ENCODE assay signal across 15 cellular contexts in genomic region chr11:112339566-112339965, GRCh38.
DNase-seq lines count a peak whose midpoint lies in the region; ATAC-seq and TF ChIP-seq lines count a peak whose summit lies in the region.
"Had no signal": no experiment of that assay in that cellular context is flagged by ENCODE, and none has a peak within 500 bp of the region (broad histone marks: within the 10 kb centered on the region; RNA-seq: fewer than 3 reads in every experiment).

No MANE protein-coding gene starts in this region.

- no peak overlapping the region for H3K27ac Mint-ChIP-seq in endodermal cell
- no peak overlapping the region for H3K27ac Mint-ChIP-seq in activated naive CD4-positive, alpha-beta T cell treated with anti-CD3 and anti-CD28 coated beads, Interleukin-2, amount 50 U/mL, for 72 hours
- H3K27ac Mint-ChIP-seq: CD14-positive monocyte; CD4-positive, alpha-beta memory T cell had no signal

- no peak overlapping the region for H3K14ac ChIP-seq in trophoblast cell (ENCODE audit: low read length)

- no peak overlapping the region for H3K4ac ChIP-seq in trophoblast cell (ENCODE audit: low read depth, low read length)

- H3K18ac ChIP-seq in trophoblast cell (ENCODE audit: low read length): no peak overlapping the region

- no peak overlapping the region for H3K23ac ChIP-seq in trophoblast cell (ENCODE audit: low read length)

- H2BK12ac ChIP-seq in trophoblast cell (ENCODE audit: low read length): no peak overlapping the region

- no peak overlapping the region for H4K8ac ChIP-seq in trophoblast cell (ENCODE audit: low read depth, low read length)

- peaks cover 3% of the 10 kb centered on the region for H3K9me3 Mint-ChIP-seq in endodermal cell
- H3K9me3 Mint-ChIP-seq in activated naive CD4-positive, alpha-beta T cell treated with anti-CD3 and anti-CD28 coated beads, Interleukin-2, amount 50 U/mL, for 72 hours: peaks cover 4 to 7% of the 10 kb centered on the region in 2 donors

- H2AFZ ChIP-seq in trophoblast cell (ENCODE audit: insufficient read depth, low read length, poor library complexity): no peak overlapping the region

- H3K9ac ChIP-seq in endodermal cell (ENCODE audit: extremely low read depth, low read length, poor library complexity, severe bottlenecking) (no peak overlapping the region), trophoblast cell (ENCODE audit: low read length) (no peak overlapping the region)
- H3K9ac ChIP-seq: BLaER1 had no signal

- H3K36me3 Mint-ChIP-seq in endodermal cell (ENCODE audit: low read depth): no peaks in the 10 kb centered on the region
- H3K36me3 Mint-ChIP-seq in activated naive CD4-positive, alpha-beta T cell treated with anti-CD3 and anti-CD28 coated beads, Interleukin-2, amount 50 U/mL, for 72 hours: peaks cover 0 to 5% of the 10 kb centered on the region in 2 donors

- H2BK5ac ChIP-seq in trophoblast cell (ENCODE audit: low read depth, low read length, poor library complexity): no peak overlapping the region

- H3K4me3 ChIP-seq in endodermal cell (ENCODE audit: low read length) (no peak overlapping the region), trophoblast cell (ENCODE audit: low read depth, low read length) (no peak overlapping the region), right lobe of liver (no peak overlapping the region)
- H3K4me3 ChIP-seq: BLaER1, HAP-1 had no signal

- H3K36me3 ChIP-seq in endodermal cell (ENCODE audit: control insufficient read depth, insufficient read depth, low read length) (no peaks in the 10 kb centered on the region), trophoblast cell (ENCODE audit: control insufficient read depth in 1 of 2, insufficient read depth in 2 of 2, low read length in 2 of 2) (no peaks in the 10 kb centered on the region), right lobe of liver (no peaks in the 10 kb centered on the region)
- H3K36me3 ChIP-seq: BLaER1, HAP-1 had no signal

- H3K27me3 ChIP-seq in endodermal cell (ENCODE audit: control insufficient read depth, insufficient read depth, low read length, poor library complexity, severe bottlenecking): no peaks in the 10 kb centered on the region
- no peaks in the 10 kb centered on the region for H3K27me3 ChIP-seq in trophoblast cell (ENCODE audit: insufficient read depth, low read length)
- no peaks in the 10 kb centered on the region for H3K27me3 ChIP-seq in right lobe of liver
- H3K27me3 ChIP-seq: BLaER1 had no signal

- TF ChIP-seq CTCF in endodermal cell (conservative IDR thresholded peaks at IDR 0.05): no peak
- no peak for TF ChIP-seq CTCF in right lobe of liver (IDR thresholded peaks at IDR 0.05)

- H3K9me3 ChIP-seq in endodermal cell (ENCODE audit: control insufficient read depth, low read length) (no peaks in the 10 kb centered on the region), trophoblast cell (ENCODE audit: insufficient read depth, low read depth, low read length) (no peaks in the 10 kb centered on the region), right lobe of liver (no peaks in the 10 kb centered on the region)
- H3K9me3 ChIP-seq: BLaER1, HAP-1 had no signal

- no peaks in the 10 kb centered on the region for H3K4me1 Mint-ChIP-seq in endodermal cell

- H2AK5ac ChIP-seq in trophoblast cell (ENCODE audit: low read length): no peak overlapping the region

- no peak overlapping the region for H2BK120ac ChIP-seq in trophoblast cell (ENCODE audit: insufficient read depth, low read length, poor library complexity)

- H4K12ac ChIP-seq in trophoblast cell (ENCODE audit: low read depth, low read length): no peak overlapping the region

- H3K79me2 ChIP-seq in trophoblast cell (ENCODE audit: control insufficient read depth, insufficient read depth, low read length, poor library complexity): no peaks in the 10 kb centered on the region

- H3K79me1 ChIP-seq in trophoblast cell (ENCODE audit: low read length): no peaks in the 10 kb centered on the region

- no peak overlapping the region for H3K4me3 Mint-ChIP-seq in endodermal cell
- H3K4me3 Mint-ChIP-seq: CD14-positive monocyte; CD4-positive, alpha-beta memory T cell had no signal

- intact Hi-C loops in right lobe of liver (cut with DNase I): no loop called here

- 86 to 93% methylated on average over 1 to 2 of the region's 2 CpGs for WGBS in endodermal cell (ENCODE audit: insufficient coverage in 1 of 2, insufficient read length in 1 of 2), 2 experiments
- no CpG with 5 or more reads among the region's 2 CpGs for WGBS in trophoblast cell (ENCODE audit: extremely low coverage, insufficient coverage, insufficient read length)
- 80% methylated on average over 1 of the region's 2 CpGs for WGBS in right lobe of liver (ENCODE audit: insufficient coverage, low coverage, low lambda C conversion rate, missing lambda C conversion rate)

- H3K4me2 ChIP-seq in trophoblast cell (ENCODE audit: low read length): no peak overlapping the region
- H3K4me2 ChIP-seq: BLaER1 had no signal

- H3K4me1 ChIP-seq in endodermal cell (ENCODE audit: control insufficient read depth, insufficient read depth, low read length) (no peaks in the 10 kb centered on the region), trophoblast cell (ENCODE audit: control insufficient read depth in 1 of 2, insufficient read depth in 2 of 2, low read length in 2 of 2) (no peaks in the 10 kb centered on the region), right lobe of liver (no peaks in the 10 kb centered on the region)
- H3K4me1 ChIP-seq: HAP-1 had no signal

- no peak for TF ChIP-seq POLR2A in right lobe of liver (IDR thresholded peaks at IDR 0.05)

- no peak for ATAC-seq in activated naive CD4-positive, alpha-beta T cell treated with anti-CD3 and anti-CD28 coated beads, Interleukin-2, amount 50 U/mL, for 72 hours
- ATAC-seq in right lobe of liver: no peak
- ATAC-seq: HepG2 had no signal

- H3K27me3 Mint-ChIP-seq in endodermal cell (ENCODE audit: insufficient read depth): peaks cover 10% of the 10 kb centered on the region
- H3K27me3 Mint-ChIP-seq: CD4-positive, alpha-beta memory T cell had no signal

- no peak overlapping the region for H4K91ac ChIP-seq in trophoblast cell (ENCODE audit: low read depth, low read length)

- H3K27ac ChIP-seq in endodermal cell (ENCODE audit: low read depth, low read length) (no peak overlapping the region), trophoblast cell (ENCODE audit: low read depth, low read length) (no peak overlapping the region), right lobe of liver (no peak overlapping the region)
- H3K27ac ChIP-seq: BLaER1 had no signal

- DNase-seq in NCI-H2107 treated with DMSO at 0.1 percent for 48 hours (lab: John Stamatoyannopoulos, UW; ENCODE audit: unreplicated experiment): peak; percentile 59
- DNase-seq in NCI-H2107 (lab: John Stamatoyannopoulos, UW): no peak
- DNase-seq in M059J (ENCODE audit: low read depth): peak; percentile 24
- DNase-seq in endodermal cell: peak; percentile 11
- peak; percentile 19 to 41 for DNase-seq in trophoblast cell
- DNase-seq in activated naive CD4-positive, alpha-beta T cell treated with anti-CD3 and anti-CD28 coated beads, Interleukin-2, amount 50 U/mL, for 72 hours (ENCODE audit: low spot score in 2 of 2): no peak
- DNase-seq in right lobe of liver: no peak
- DNase-seq: 8988T; CD4-positive, alpha-beta memory T cell; GF-D8; GOT3 had no signal

Comparison
In these comparisons a context has a peak if more than half of its experiments do, and no peak if none do; other contexts are left out.
1. DNase-seq: peak in NCI-H2107 treated with DMSO at 0.1 percent for 48 hours (single experiment), M059J (single experiment), endodermal cell (single experiment) and trophoblast cell (2 of 2); none in NCI-H2107 (single experiment), activated naive CD4-positive, alpha-beta T cell treated with anti-CD3 and anti-CD28 coated beads, Interleukin-2, amount 50 U/mL, for 72 hours (0 of 2) and right lobe of liver (0 of 3).